In genomic region chr5:35488055-35488454, GRCh38 we compare ENCODE assay signal across 26 cellular contexts.
DNase-seq lines count a peak whose midpoint lies in the region; ATAC-seq, FAIRE-seq and TF ChIP-seq lines count a peak whose summit lies in the region.
"Had no signal": no experiment of that assay in that cellular context is flagged by ENCODE, and none has a peak within 500 bp of the region (broad histone marks: within the 10 kb centered on the region; RNA-seq: fewer than 3 reads in every experiment).

No MANE protein-coding gene starts in this region.

- no peak overlapping the region for H2BK5ac ChIP-seq in H1 (ENCODE audit: low read depth, low read length)

- no peak overlapping the region for H4K8ac ChIP-seq in H1 (ENCODE audit: extremely low read depth, insufficient read depth, low read length)

- no peak for ATAC-seq in stimulated activated naive CD8-positive, alpha-beta T cell treated with anti-CD3 and anti-CD28 coated beads, Interleukin-15, Interleukin-2, amounts not matched to agents 100 U/mL and 50 U/mL, for 24 hours
- ATAC-seq: CD8-positive, alpha-beta T cell had no signal

- H4K91ac ChIP-seq in H1 (replicated peaks; ENCODE audit: insufficient read length, low read length) = no peak overlapping the region

- H3K79me2 ChIP-seq in H1 (ENCODE audit: control insufficient read depth in 1 of 2, insufficient read depth in 2 of 2, low read length in 2 of 2) = no peaks in the 10 kb centered on the region

- H3K9ac ChIP-seq in H1 (replicated peaks in 1 of 4; ENCODE audit: extremely low read depth in 1 of 4, low read depth in 3 of 4, low read length in 3 of 4) = no peak overlapping the region
- H3K9ac ChIP-seq: SK-N-SH had no signal

- H3K27ac ChIP-seq in HEK293 (ENCODE audit: extremely low read depth, low read depth, low read length) (peak overlapping the region; percentile 42), H1 (ENCODE audit: low read depth, low read length) (no peak overlapping the region), mesodermal cell (ENCODE audit: low read depth, low read length, severe bottlenecking) (peak overlapping the region; percentile 48), uterus (peak overlapping the region; percentile 51 to 81), RWPE1 (no peak overlapping the region)

- H2AK5ac ChIP-seq in H1 (ENCODE audit: low read depth, low read length) = no peak overlapping the region

- no peaks in the 10 kb centered on the region for H3K79me1 ChIP-seq in H1 (ENCODE audit: low read depth, low read length)

- H2BK12ac ChIP-seq in H1 (ENCODE audit: low read depth, low read length) = no peak overlapping the region

- H3K4me1 ChIP-seq in HEK293 (ENCODE audit: control insufficient read depth, insufficient read depth, low read length) = peaks cover 31% of the 10 kb centered on the region
- H3K4me1 ChIP-seq in H1 (replicated peaks in 1 of 4; ENCODE audit: control insufficient read depth in 3 of 4, insufficient read depth in 4 of 4, low read length in 3 of 4) = peaks cover 0 to 2% (median 1%) of the 10 kb centered on the region in 4 experiments; a peak in 1 of 7 replicates
- H3K4me1 ChIP-seq in mesodermal cell (ENCODE audit: control insufficient read depth, insufficient read depth, low read length, poor library complexity, severe bottlenecking) = peaks cover 7% of the 10 kb centered on the region
- peaks cover 0 to 15% of the 10 kb centered on the region in 2 donors for H3K4me1 ChIP-seq in uterus

- H2AFZ ChIP-seq in H1 (ENCODE audit: low read length) = peak overlapping the region; percentile 94; the same call in 1 of the 2 replicates

- POLR2A ChIA-PET in HEK293 (lab: Yijun Ruan, JAX) (interaction anchor here (1.3 kb wide), 1 partner anchor 259 kb away, joined by 3 read pairs; no protein-coding TSS in a partner anchor), H1 (lab: Charles Lee; ENCODE audit: partially characterized antibody) (no interaction called here), RWPE1 (lab: Yijun Ruan, JAX; ENCODE audit: low non-redundant PET) (no interaction called here)

- H3K36me3 ChIP-seq in HEK293 (ENCODE audit: control insufficient read depth in 2 of 2, insufficient read depth in 1 of 2, low read length in 2 of 2) (no peaks in the 10 kb centered on the region), H1 (ENCODE audit: control insufficient read depth in 2 of 4, insufficient read depth in 4 of 4, low read length in 3 of 4) (no peaks in the 10 kb centered on the region), mesodermal cell (ENCODE audit: control insufficient read depth, insufficient read depth, low read length) (no peaks in the 10 kb centered on the region), uterus (no peaks in the 10 kb centered on the region)

- TF ChIP-seq EP300 in H1 (IDR thresholded peaks at IDR 0.05; ENCODE audit: borderline replicate concordance in 1 of 2, low read depth in 2 of 2, low read length in 2 of 2) = no peak

- H2BK20ac ChIP-seq in H1 (ENCODE audit: low read length) = no peak overlapping the region

- H3K9me3 ChIP-seq in HEK293 (ENCODE audit: control insufficient read depth, insufficient read depth, low read depth, low read length) (no peaks in the 10 kb centered on the region), H1 (ENCODE audit: insufficient read depth in 2 of 2, low read depth in 1 of 2, low read length in 1 of 2) (no peaks in the 10 kb centered on the region), mesodermal cell (ENCODE audit: control insufficient read depth, low read length) (no peaks in the 10 kb centered on the region), uterus (no peaks in the 10 kb centered on the region)
- H3K9me3 ChIP-seq: SK-N-SH had no signal

- no peaks in the 10 kb centered on the region for H4K20me1 ChIP-seq in H1 (replicated peaks in 1 of 2; ENCODE audit: control insufficient read depth in 1 of 2, insufficient read depth in 2 of 2, low read length in 2 of 2)

- H4K5ac ChIP-seq in H1 (ENCODE audit: insufficient read length, low read depth, low read length) = no peak overlapping the region

- CTCF ChIA-PET in HEK293 (lab: Yijun Ruan, JAX) (interaction anchor here (1.8 kb wide), 1 partner anchor 9 kb away, joined by 4 read pairs; no protein-coding TSS in a partner anchor), H1 (lab: Charles Lee; ENCODE audit: partially characterized antibody) (no interaction called here), RWPE1 (lab: Yijun Ruan, JAX) (no interaction called here)

- no peak for FAIRE-seq in H1 (lab: Jason Lieb, UNC)
- FAIRE-seq: GM12892 had no signal

- no peak overlapping the region for H3K18ac ChIP-seq in H1 (ENCODE audit: extremely low read depth, low read length)

- no peak overlapping the region for H3K14ac ChIP-seq in H1 (ENCODE audit: insufficient read length)

- no peaks in the 10 kb centered on the region for H3K23me2 ChIP-seq in H1 (ENCODE audit: low read depth, low read length)

- H2BK15ac ChIP-seq in H1 (ENCODE audit: low read length) = no peak overlapping the region

- TF ChIP-seq POLR2A in H1 (IDR thresholded peaks at IDR 0.05; ENCODE audit: control extremely low read depth in 1 of 2, low read depth in 2 of 2, low read length in 2 of 2) (no peak), uterus (IDR thresholded peaks at IDR 0.05) (no peak)

- no peak overlapping the region for H2BK120ac ChIP-seq in H1 (replicated peaks; ENCODE audit: low read depth, low read length)

- H3K4me2 ChIP-seq in H1 (ENCODE audit: insufficient read depth in 1 of 2, low read depth in 2 of 2, low read length in 2 of 2) = no peak overlapping the region
- H3K4me2 ChIP-seq: SK-N-SH had no signal

- intact Hi-C loops in uterus (cut with DNase I; ENCODE audit: low total_unique reads) = no loop called here

- no peaks in the 10 kb centered on the region for H3K27me3 ChIP-seq in H1 (replicated peaks in 1 of 4; ENCODE audit: control insufficient read depth in 3 of 4, extremely low read depth in 1 of 4, insufficient read depth in 3 of 4, low read length in 3 of 4)
- H3K27me3 ChIP-seq in uterus = no peaks in the 10 kb centered on the region

- no peak overlapping the region for H3K56ac ChIP-seq in H1 (replicated peaks; ENCODE audit: insufficient read length, low read depth, low read length)

- DNase-seq in H1 (ENCODE audit: low read depth in 1 of 2, low spot score in 2 of 2) = no peak
- no peak for DNase-seq in uterus
- DNase-seq in RWPE1 (ENCODE audit: low spot score) = no peak
- DNase-seq in GM03348 (ENCODE audit: low spot score) = no peak
- DNase-seq in stimulated activated naive CD8-positive, alpha-beta T cell treated with anti-CD3 and anti-CD28 coated beads, Interleukin-15, Interleukin-2, amounts not matched to agents 100 U/mL and 50 U/mL, for 24 hours = no peak
- DNase-seq: C1 segment of cervical spinal cord; CD8-positive, alpha-beta T cell; DMS 273 treated with DMSO at 0.1 percent for 48 hours; DMS79; EL; GDM1; H9; HFFc6; KG1; NCI-H1048; NCI-H1417; NCI-H1694 treated with DMSO at 0.1 percent for 48 hours; NCI-H2081; NCI-H2227 treated with DMSO at 0.1 percent for 48 hours; NCI-H526 treated with DMSO at 0.1 percent for 48 hours; RPMI8226; SHP77; SK-N-SH had no signal

- no peak overlapping the region for H3K4ac ChIP-seq in H1 (replicated peaks; ENCODE audit: insufficient read length, low read depth, low read length)

- no peak for TF ChIP-seq RAD21 in H1 (IDR thresholded peaks at IDR 0.05 in 1 of 2, conservative IDR thresholded peaks at IDR 0.05 in 1 of 2; ENCODE audit: low read depth in 2 of 2, low read length in 2 of 2)

- TF ChIP-seq CTCF in HEK293 (tag by site-specific recombination; IDR thresholded peaks at IDR 0.05) (no peak), H1 (IDR thresholded peaks at IDR 0.05; ENCODE audit: control extremely low read depth in 1 of 3, insufficient read depth in 1 of 3, low read depth in 1 of 3, low read length in 3 of 3) (no peak), uterus (IDR thresholded peaks at IDR 0.05) (no peak), RWPE1 (conservative IDR thresholded peaks at IDR 0.05; ENCODE audit: low read depth) (no peak)

- 75% methylated on average over 1 of the region's 1 CpG; no CpG with 5 or more reads in 1 of the 2 experiments for WGBS in H1 (ENCODE audit: extremely low coverage in 1 of 2, insufficient coverage in 1 of 2, insufficient read length in 1 of 2, insufficient replicate concordance in 2 of 2, low coverage in 1 of 2, low lambda C conversion rate in 2 of 2, missing lambda C conversion rate in 1 of 2), 2 experiments
- 71% methylated on average over 1 of the region's 1 CpG; no CpG with 5 or more reads in 1 of the 2 experiments for WGBS in mesodermal cell (ENCODE audit: insufficient coverage in 2 of 2), 2 experiments

- no peak overlapping the region for H3K23ac ChIP-seq in H1 (ENCODE audit: insufficient read length)

- H3K4me3 ChIP-seq in HEK293 (ENCODE audit: low read depth, low read length) (no peak overlapping the region), H1 (ENCODE audit: extremely low read depth in 1 of 4, insufficient read depth in 2 of 4, low read depth in 3 of 4, low read length in 4 of 4) (no peak overlapping the region), mesodermal cell (ENCODE audit: extremely low read depth, insufficient read depth, low read length, poor library complexity, severe bottlenecking) (no peak overlapping the region), uterus (no peak overlapping the region)

TF ChIP-seq in HEK293, 187 proteins besides CTCF, POLR2A, EP300 and RAD21:
- TF ChIP-seq GLIS1 (tag by site-specific recombination; IDR thresholded peaks at IDR 0.05) (peak; percentile 54), ZNF362 (tag by site-specific recombination; IDR thresholded peaks at IDR 0.05) (no peak)

TF ChIP-seq in H1, 55 proteins besides CTCF, POLR2A, EP300 and RAD21:
- TF ChIP-seq TAF1 (IDR thresholded peaks at IDR 0.05; ENCODE audit: low read depth, low read length) (no peak), MAFK (IDR thresholded peaks at IDR 0.05; ENCODE audit: low read depth, low read length) (no peak), GABPA (IDR thresholded peaks at IDR 0.05; ENCODE audit: borderline replicate concordance, insufficient read depth, low read length) (no peak), BCL11A (IDR thresholded peaks at IDR 0.05; ENCODE audit: low read depth in 2 of 2, low read length in 2 of 2) (no peak), ASH2L (IDR thresholded peaks at IDR 0.05; ENCODE audit: low read length) (no peak), EZH2 (IDR thresholded peaks at IDR 0.05; ENCODE audit: low read depth, low read length, severe bottlenecking) (no peak), CBX8 (IDR thresholded peaks at IDR 0.05; ENCODE audit: borderline replicate concordance, low read depth, low read length) (no peak), KDM5A (IDR thresholded peaks at IDR 0.05; ENCODE audit: low read length) (no peak), SIRT6 (IDR thresholded peaks at IDR 0.05; ENCODE audit: low read length) (no peak), CEBPB (IDR thresholded peaks at IDR 0.05; ENCODE audit: low read depth, low read length) (no peak), RXRA (IDR thresholded peaks at IDR 0.05; ENCODE audit: insufficient read depth, low read depth, low read length) (no peak)

Comparison
In these comparisons a context has a peak if more than half of its experiments do, and no peak if none do; other contexts are left out.
1. H3K27ac ChIP-seq: peak in HEK293 (single experiment), mesodermal cell (single experiment) and uterus (2 of 2); none in H1 (single experiment) and RWPE1 (single experiment).